Comparison of ENCODE assay signal across 1 cellular context in genomic region chr2:55693181-55694125, GRCh38.
TF ChIP-seq lines count a peak whose summit lies in the region.

TSS of gene PNPT1 (minus strand) at chr2:55693844. CDS start at chr2:55693823, 21 bp downstream.

TF ChIP-seq in HepG2, 621 proteins besides CTCF, POLR2A, EP300 and RAD21 (continued from another document and continues in another):
- TF ChIP-seq ZNF232 (CRISPR knock-in tag; IDR thresholded peaks at IDR 0.05; ENCODE audit: borderline replicate concordance) (peak; percentile 94), SKI (IDR thresholded peaks at IDR 0.05; ENCODE audit: partially characterized antibody) (no peak), ZNF776 (CRISPR knock-in tag; IDR thresholded peaks at IDR 0.05) (peak; percentile 88; the same call in 1 of the 2 replicates), YEATS4 (CRISPR knock-in tag; IDR thresholded peaks at IDR 0.05; ENCODE audit: borderline replicate concordance) (peak; percentile 99), ZNF224 (CRISPR knock-in tag; IDR thresholded peaks at IDR 0.05) (no peak), ZKSCAN8 (CRISPR knock-in tag; IDR thresholded peaks at IDR 0.05; ENCODE audit: borderline replicate concordance) (peak; percentile 58; the same call in 1 of the 2 replicates), CSRNP1 (CRISPR knock-in tag; IDR thresholded peaks at IDR 0.05) (peak; percentile 98), FOXC1 (CRISPR knock-in tag; IDR thresholded peaks at IDR 0.05; ENCODE audit: borderline replicate concordance) (peak; percentile 90; the same call in 1 of the 2 replicates), ZBTB3 (CRISPR knock-in tag; IDR thresholded peaks at IDR 0.05; ENCODE audit: borderline replicate concordance, low read depth) (no peak), YEATS2 (CRISPR knock-in tag; IDR thresholded peaks at IDR 0.05; ENCODE audit: borderline replicate concordance) (peak; percentile 95), ZNF841 (CRISPR knock-in tag; IDR thresholded peaks at IDR 0.05; ENCODE audit: borderline replicate concordance) (peak; percentile 71; the same call in 1 of the 2 replicates), NR2F2 (IDR thresholded peaks at IDR 0.05; ENCODE audit: borderline replicate concordance, low read depth) (peak; percentile 25; the same call in 1 of the 2 replicates), ZSCAN21 (CRISPR knock-in tag; IDR thresholded peaks at IDR 0.05; ENCODE audit: borderline replicate concordance) (peak; percentile 98), DNMT3B (CRISPR knock-in tag; conservative IDR thresholded peaks at IDR 0.05) (no peak), GFI1 (CRISPR knock-in tag; IDR thresholded peaks at IDR 0.05; ENCODE audit: borderline replicate concordance) (peak; percentile 82; the same call in 1 of the 2 replicates), TSC22D2 (CRISPR knock-in tag; IDR thresholded peaks at IDR 0.05; ENCODE audit: borderline replicate concordance) (no peak), SIX1 (CRISPR knock-in tag; IDR thresholded peaks at IDR 0.05; ENCODE audit: borderline replicate concordance) (peak; percentile 59; the same call in 1 of the 2 replicates), CBFB (CRISPR knock-in tag; IDR thresholded peaks at IDR 0.05) (peak; percentile 78), ZNF331 (CRISPR knock-in tag; IDR thresholded peaks at IDR 0.05) (peak; percentile 78), ZNF644 (CRISPR knock-in tag; IDR thresholded peaks at IDR 0.05; ENCODE audit: low read depth) (peak; percentile 65; the same call in 1 of the 2 replicates), GLI4 (CRISPR knock-in tag; IDR thresholded peaks at IDR 0.05; ENCODE audit: borderline replicate concordance) (0 out of 2 replicates have a peak, but pooled peaks have one; percentile 73), NAIF1 (CRISPR knock-in tag; IDR thresholded peaks at IDR 0.05; ENCODE audit: borderline replicate concordance) (peak; percentile 85; the same call in 1 of the 2 replicates), ZNF598 (CRISPR knock-in tag; IDR thresholded peaks at IDR 0.05; ENCODE audit: borderline replicate concordance) (peak; percentile 83; the same call in 1 of the 2 replicates), PRPF4 (IDR thresholded peaks at IDR 0.05; ENCODE audit: low read depth, low read length, poor library complexity, severe bottlenecking) (no peak), EHMT2 (IDR thresholded peaks at IDR 0.05; ENCODE audit: borderline replicate concordance, low read depth, low read length) (peak; percentile 72), ZNF274 (CRISPR knock-in tag; IDR thresholded peaks at IDR 0.05) (peak; percentile 97), ZFP37 (CRISPR knock-in tag; IDR thresholded peaks at IDR 0.05; ENCODE audit: borderline replicate concordance) (peak; percentile 88; the same call in 1 of the 2 replicates), ZNF782 (CRISPR knock-in tag; IDR thresholded peaks at IDR 0.05; ENCODE audit: borderline replicate concordance) (0 out of 2 replicates have a peak, but pooled peaks have one; percentile 19), ZNF780A (CRISPR knock-in tag; IDR thresholded peaks at IDR 0.05) (peak; percentile 82; the same call in 1 of the 2 replicates), ERF (CRISPR knock-in tag; IDR thresholded peaks at IDR 0.05) (peak; percentile 94), ZNF761 (CRISPR knock-in tag; conservative IDR thresholded peaks at IDR 0.05) (no peak), BCL6 (CRISPR knock-in tag; IDR thresholded peaks at IDR 0.05) (peak; percentile 54), PATZ1 (CRISPR knock-in tag; IDR thresholded peaks at IDR 0.05) (no peak), CREM (IDR thresholded peaks at IDR 0.05) (peak; percentile 73), CREM (CRISPR knock-in tag; IDR thresholded peaks at IDR 0.05) (no peak), ZNF556 (CRISPR knock-in tag; IDR thresholded peaks at IDR 0.05; ENCODE audit: borderline replicate concordance) (peak; percentile 75; the same call in 1 of the 2 replicates)
- TF ChIP-seq, protein P1, sequence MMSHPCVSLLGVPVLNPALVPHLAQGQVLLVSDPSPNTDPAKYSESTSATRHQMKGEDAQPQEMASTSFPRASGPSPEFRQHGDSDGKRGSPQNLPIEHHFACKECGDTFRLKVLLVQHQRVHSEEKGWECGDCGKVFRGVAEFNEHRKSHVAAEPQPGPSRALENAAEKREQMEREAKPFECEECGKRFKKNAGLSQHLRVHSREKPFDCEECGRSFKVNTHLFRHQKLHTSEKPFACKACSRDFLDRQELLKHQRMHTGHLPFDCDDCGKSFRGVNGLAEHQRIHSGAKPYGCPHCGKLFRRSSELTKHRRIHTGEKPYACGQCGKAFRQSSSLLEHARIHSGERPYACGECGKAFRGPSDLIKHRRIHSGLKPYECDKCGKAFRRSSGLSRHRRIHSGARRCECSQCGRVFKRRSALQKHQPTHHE (CRISPR knock-in tag; IDR thresholded peaks at IDR 0.05; ENCODE audit: borderline replicate concordance) = peak; percentile 60; the same call in 1 of the 2 replicates
- TF ChIP-seq, protein P2, sequence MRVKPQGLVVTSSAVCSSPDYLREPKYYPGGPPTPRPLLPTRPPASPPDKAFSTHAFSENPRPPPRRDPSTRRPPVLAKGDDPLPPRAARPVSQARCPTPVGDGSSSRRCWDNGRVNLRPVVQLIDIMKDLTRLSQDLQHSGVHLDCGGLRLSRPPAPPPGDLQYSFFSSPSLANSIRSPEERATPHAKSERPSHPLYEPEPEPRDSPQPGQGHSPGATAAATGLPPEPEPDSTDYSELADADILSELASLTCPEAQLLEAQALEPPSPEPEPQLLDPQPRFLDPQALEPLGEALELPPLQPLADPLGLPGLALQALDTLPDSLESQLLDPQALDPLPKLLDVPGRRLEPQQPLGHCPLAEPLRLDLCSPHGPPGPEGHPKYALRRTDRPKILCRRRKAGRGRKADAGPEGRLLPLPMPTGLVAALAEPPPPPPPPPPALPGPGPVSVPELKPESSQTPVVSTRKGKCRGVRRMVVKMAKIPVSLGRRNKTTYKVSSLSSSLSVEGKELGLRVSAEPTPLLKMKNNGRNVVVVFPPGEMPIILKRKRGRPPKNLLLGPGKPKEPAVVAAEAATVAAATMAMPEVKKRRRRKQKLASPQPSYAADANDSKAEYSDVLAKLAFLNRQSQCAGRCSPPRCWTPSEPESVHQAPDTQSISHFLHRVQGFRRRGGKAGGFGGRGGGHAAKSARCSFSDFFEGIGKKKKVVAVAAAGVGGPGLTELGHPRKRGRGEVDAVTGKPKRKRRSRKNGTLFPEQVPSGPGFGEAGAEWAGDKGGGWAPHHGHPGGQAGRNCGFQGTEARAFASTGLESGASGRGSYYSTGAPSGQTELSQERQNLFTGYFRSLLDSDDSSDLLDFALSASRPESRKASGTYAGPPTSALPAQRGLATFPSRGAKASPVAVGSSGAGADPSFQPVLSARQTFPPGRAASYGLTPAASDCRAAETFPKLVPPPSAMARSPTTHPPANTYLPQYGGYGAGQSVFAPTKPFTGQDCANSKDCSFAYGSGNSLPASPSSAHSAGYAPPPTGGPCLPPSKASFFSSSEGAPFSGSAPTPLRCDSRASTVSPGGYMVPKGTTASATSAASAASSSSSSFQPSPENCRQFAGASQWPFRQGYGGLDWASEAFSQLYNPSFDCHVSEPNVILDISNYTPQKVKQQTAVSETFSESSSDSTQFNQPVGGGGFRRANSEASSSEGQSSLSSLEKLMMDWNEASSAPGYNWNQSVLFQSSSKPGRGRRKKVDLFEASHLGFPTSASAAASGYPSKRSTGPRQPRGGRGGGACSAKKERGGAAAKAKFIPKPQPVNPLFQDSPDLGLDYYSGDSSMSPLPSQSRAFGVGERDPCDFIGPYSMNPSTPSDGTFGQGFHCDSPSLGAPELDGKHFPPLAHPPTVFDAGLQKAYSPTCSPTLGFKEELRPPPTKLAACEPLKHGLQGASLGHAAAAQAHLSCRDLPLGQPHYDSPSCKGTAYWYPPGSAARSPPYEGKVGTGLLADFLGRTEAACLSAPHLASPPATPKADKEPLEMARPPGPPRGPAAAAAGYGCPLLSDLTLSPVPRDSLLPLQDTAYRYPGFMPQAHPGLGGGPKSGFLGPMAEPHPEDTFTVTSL (CRISPR knock-in tag; IDR thresholded peaks at IDR 0.05; ENCODE audit: borderline replicate concordance) = 0 out of 2 replicates have a peak, but pooled peaks have one; percentile 46
- TF ChIP-seq, protein P3, sequence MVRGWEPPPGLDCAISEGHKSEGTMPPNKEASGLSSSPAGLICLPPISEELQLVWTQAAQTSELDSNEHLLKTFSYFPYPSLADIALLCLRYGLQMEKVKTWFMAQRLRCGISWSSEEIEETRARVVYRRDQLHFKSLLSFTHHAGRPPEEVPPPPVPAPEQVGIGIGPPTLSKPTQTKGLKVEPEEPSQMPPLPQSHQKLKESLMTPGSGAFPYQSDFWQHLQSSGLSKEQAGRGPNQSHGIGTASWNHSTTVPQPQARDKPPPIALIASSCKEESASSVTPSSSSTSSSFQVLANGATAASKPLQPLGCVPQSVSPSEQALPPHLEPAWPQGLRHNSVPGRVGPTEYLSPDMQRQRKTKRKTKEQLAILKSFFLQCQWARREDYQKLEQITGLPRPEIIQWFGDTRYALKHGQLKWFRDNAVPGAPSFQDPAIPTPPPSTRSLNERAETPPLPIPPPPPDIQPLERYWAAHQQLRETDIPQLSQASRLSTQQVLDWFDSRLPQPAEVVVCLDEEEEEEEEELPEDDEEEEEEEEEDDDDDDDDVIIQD (CRISPR knock-in tag; IDR thresholded peaks at IDR 0.05; ENCODE audit: low read depth) = peak; percentile 98
- TF ChIP-seq, protein P4, sequence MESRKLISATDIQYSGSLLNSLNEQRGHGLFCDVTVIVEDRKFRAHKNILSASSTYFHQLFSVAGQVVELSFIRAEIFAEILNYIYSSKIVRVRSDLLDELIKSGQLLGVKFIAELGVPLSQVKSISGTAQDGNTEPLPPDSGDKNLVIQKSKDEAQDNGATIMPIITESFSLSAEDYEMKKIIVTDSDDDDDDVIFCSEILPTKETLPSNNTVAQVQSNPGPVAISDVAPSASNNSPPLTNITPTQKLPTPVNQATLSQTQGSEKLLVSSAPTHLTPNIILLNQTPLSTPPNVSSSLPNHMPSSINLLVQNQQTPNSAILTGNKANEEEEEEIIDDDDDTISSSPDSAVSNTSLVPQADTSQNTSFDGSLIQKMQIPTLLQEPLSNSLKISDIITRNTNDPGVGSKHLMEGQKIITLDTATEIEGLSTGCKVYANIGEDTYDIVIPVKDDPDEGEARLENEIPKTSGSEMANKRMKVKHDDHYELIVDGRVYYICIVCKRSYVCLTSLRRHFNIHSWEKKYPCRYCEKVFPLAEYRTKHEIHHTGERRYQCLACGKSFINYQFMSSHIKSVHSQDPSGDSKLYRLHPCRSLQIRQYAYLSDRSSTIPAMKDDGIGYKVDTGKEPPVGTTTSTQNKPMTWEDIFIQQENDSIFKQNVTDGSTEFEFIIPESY (CRISPR knock-in tag; IDR thresholded peaks at IDR 0.05) = peak; percentile 53
- TF ChIP-seq, protein P5, sequence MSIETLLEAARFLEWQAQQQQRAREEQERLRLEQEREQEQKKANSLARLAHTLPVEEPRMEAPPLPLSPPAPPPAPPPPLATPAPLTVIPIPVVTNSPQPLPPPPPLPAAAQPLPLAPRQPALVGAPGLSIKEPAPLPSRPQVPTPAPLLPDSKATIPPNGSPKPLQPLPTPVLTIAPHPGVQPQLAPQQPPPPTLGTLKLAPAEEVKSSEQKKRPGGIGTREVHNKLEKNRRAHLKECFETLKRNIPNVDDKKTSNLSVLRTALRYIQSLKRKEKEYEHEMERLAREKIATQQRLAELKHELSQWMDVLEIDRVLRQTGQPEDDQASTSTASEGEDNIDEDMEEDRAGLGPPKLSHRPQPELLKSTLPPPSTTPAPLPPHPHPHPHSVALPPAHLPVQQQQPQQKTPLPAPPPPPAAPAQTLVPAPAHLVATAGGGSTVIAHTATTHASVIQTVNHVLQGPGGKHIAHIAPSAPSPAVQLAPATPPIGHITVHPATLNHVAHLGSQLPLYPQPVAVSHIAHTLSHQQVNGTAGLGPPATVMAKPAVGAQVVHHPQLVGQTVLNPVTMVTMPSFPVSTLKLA (IDR thresholded peaks at IDR 0.05) = peak; percentile 75
- TF ChIP-seq, protein P6, sequence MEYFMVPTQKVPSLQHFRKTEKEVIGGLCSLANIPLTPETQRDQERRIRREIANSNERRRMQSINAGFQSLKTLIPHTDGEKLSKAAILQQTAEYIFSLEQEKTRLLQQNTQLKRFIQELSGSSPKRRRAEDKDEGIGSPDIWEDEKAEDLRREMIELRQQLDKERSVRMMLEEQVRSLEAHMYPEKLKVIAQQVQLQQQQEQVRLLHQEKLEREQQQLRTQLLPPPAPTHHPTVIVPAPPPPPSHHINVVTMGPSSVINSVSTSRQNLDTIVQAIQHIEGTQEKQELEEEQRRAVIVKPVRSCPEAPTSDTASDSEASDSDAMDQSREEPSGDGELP (IDR thresholded peaks at IDR 0.05; ENCODE audit: borderline replicate concordance, low read depth) = 0 out of 2 replicates have a peak, but pooled peaks have one; percentile 19
